In genomic region chr17:64095144-64095882, GRCh38 we compare ENCODE assay signal across 11 cellular contexts. TPM values are rescaled to one million over a fixed set of nuclear protein-coding genes. Genes with fewer than 3 reads are reported as not detected.
DNase-seq lines count a peak whose midpoint lies in the region; TF ChIP-seq lines count a peak whose summit lies in the region.
"Had no signal": no experiment of that assay in that cellular context is flagged by ENCODE, and none has a peak within 500 bp of the region (broad histone marks: within the 10 kb centered on the region; RNA-seq: fewer than 3 reads in every experiment).

No MANE protein-coding gene starts in this region.

- DNase-seq in activated CD4-positive, alpha-beta T cell treated with anti-CD3 and anti-CD28 coated beads, Interleukin-2, amount 10 ng/mL, durations not matched to agents 24 days and 14 days, result no peak
- no peak for DNase-seq in activated CD4-positive, alpha-beta T cell treated with anti-CD3 and anti-CD28 coated beads, Interleukin-2, amount 50 U/mL, for 1 hour
- peak; percentile 71 for DNase-seq in NCI-H748 treated with DMSO at 0.1 percent for 48 hours (lab: John Stamatoyannopoulos, UW)
- DNase-seq in epithelial cell of prostate (ENCODE audit: low read depth, low spot score), result peak; percentile 78
- peak; percentile 64 to 67 for DNase-seq in thyroid gland
- DNase-seq in ovary, result no peak
- DNase-seq in hippocampal formation (lab: John Stamatoyannopoulos, UW), result no peak
- DNase-seq in midbrain (lab: John Stamatoyannopoulos, UW), result no peak
- DNase-seq: activated naive CD8-positive, alpha-beta T cell treated with anti-CD3 and anti-CD28 coated beads, Interleukin-2, amount 50 U/mL, for 24 hours; erythroblast; naive thymus-derived CD8-positive, alpha-beta T cell had no signal

- H3K27ac Mint-ChIP-seq in activated CD4-positive, alpha-beta T cell treated with anti-CD3 and anti-CD28 coated beads, Interleukin-2, amount 10 ng/mL, durations not matched to agents 24 days and 14 days, result peak overlapping the region; percentile 73

- peaks cover 11 to 27% of the 10 kb centered on the region in 2 donors for H3K4me1 ChIP-seq in thyroid gland
- peaks cover 1% of the 10 kb centered on the region for H3K4me1 ChIP-seq in ovary (ENCODE audit: insufficient read depth)

- peaks cover 3% of the 10 kb centered on the region for H3K9me3 Mint-ChIP-seq in activated CD4-positive, alpha-beta T cell treated with anti-CD3 and anti-CD28 coated beads, Interleukin-2, amount 10 ng/mL, durations not matched to agents 24 days and 14 days
- H3K9me3 Mint-ChIP-seq: activated naive CD8-positive, alpha-beta T cell treated with anti-CD3 and anti-CD28 coated beads, Interleukin-2, amount 50 U/mL, for 24 hours; naive thymus-derived CD8-positive, alpha-beta T cell had no signal

- H3K9me3 ChIP-seq in thyroid gland (no peaks in the 10 kb centered on the region), ovary (no peaks in the 10 kb centered on the region)

- peak overlapping the region; percentile 88 for H3K27ac ChIP-seq in epithelial cell of prostate
- H3K27ac ChIP-seq in thyroid gland, result peak overlapping the region; percentile 67 to 79 (median 71)
- no peak overlapping the region for H3K27ac ChIP-seq in ovary

- peaks cover 57% of the 10 kb centered on the region for H3K36me3 Mint-ChIP-seq in activated CD4-positive, alpha-beta T cell treated with anti-CD3 and anti-CD28 coated beads, Interleukin-2, amount 10 ng/mL, durations not matched to agents 24 days and 14 days (ENCODE audit: low read depth)

- TF ChIP-seq CTCF in thyroid gland (IDR thresholded peaks at IDR 0.05), result no peak
- TF ChIP-seq CTCF in ovary (IDR thresholded peaks at IDR 0.05), result no peak

- H3K27me3 ChIP-seq in thyroid gland (no peaks in the 10 kb centered on the region), ovary (no peaks in the 10 kb centered on the region)

- no peaks in the 10 kb centered on the region for H3K27me3 Mint-ChIP-seq in activated CD4-positive, alpha-beta T cell treated with anti-CD3 and anti-CD28 coated beads, Interleukin-2, amount 10 ng/mL, durations not matched to agents 24 days and 14 days
- H3K27me3 Mint-ChIP-seq: activated naive CD8-positive, alpha-beta T cell treated with anti-CD3 and anti-CD28 coated beads, Interleukin-2, amount 50 U/mL, for 24 hours; naive thymus-derived CD8-positive, alpha-beta T cell had no signal

- TF ChIP-seq POLR2A in thyroid gland (IDR thresholded peaks at IDR 0.05), result peak in 1 of 2 donors; percentile 25
- no peak for TF ChIP-seq POLR2A in ovary (IDR thresholded peaks at IDR 0.05)

- H3K36me3 ChIP-seq in thyroid gland (no peaks in the 10 kb centered on the region), ovary (no peaks in the 10 kb centered on the region)

- peaks cover 71% of the 10 kb centered on the region for H3K4me1 Mint-ChIP-seq in activated CD4-positive, alpha-beta T cell treated with anti-CD3 and anti-CD28 coated beads, Interleukin-2, amount 10 ng/mL, durations not matched to agents 24 days and 14 days

- 39 to 52% methylated on average over 7 of the region's 7 CpGs for WGBS in thyroid gland, 2 donors
- 90 to 94% (median 92%) methylated on average over 7 of the region's 7 CpGs for WGBS in ovary, 3 donors

- no peak for TF ChIP-seq EP300 in ovary (IDR thresholded peaks at IDR 0.05)

- H3K4me3 ChIP-seq in thyroid gland (replicated peaks in 1 of 3) (no peak overlapping the region), ovary (no peak overlapping the region)

- peak overlapping the region; percentile 26 for H3K4me3 Mint-ChIP-seq in activated CD4-positive, alpha-beta T cell treated with anti-CD3 and anti-CD28 coated beads, Interleukin-2, amount 10 ng/mL, durations not matched to agents 24 days and 14 days
- H3K4me3 Mint-ChIP-seq: activated naive CD8-positive, alpha-beta T cell treated with anti-CD3 and anti-CD28 coated beads, Interleukin-2, amount 50 U/mL, for 24 hours; naive thymus-derived CD8-positive, alpha-beta T cell had no signal

- intact Hi-C loops in activated CD4-positive, alpha-beta T cell treated with anti-CD3 and anti-CD28 coated beads, Interleukin-2, amount 10 ng/mL, durations not matched to agents 24 days and 14 days (cut with micrococcal nuclease), result no loop called here
- intact Hi-C loops in thyroid gland (cut with DNase I) (no loop called here), ovary (cut with DNase I) (no loop called here)

RNA-seq across cellular contexts. Expression of gene ERN1, which starts 34.6 kb away (rescaled TPM):
- total RNA-seq in activated CD4-positive, alpha-beta T cell treated with anti-CD3 and anti-CD28 coated beads, Interleukin-2, amount 10 ng/mL, durations not matched to agents 24 days and 14 days, result 41.3 and 52.1 TPM in 2 replicates
- total RNA-seq in thyroid gland (10 to 100 TPM in 3 of 4 donors, 1 to 10 TPM in 1; 9.5 to 20.2 (median 12.8) TPM), ovary (10 to 100 TPM; 19.6 to 73.4 (median 34.8) TPM)
- 10 to 100 TPM in 1 of 2 donors, 1 to 10 TPM in 1; 8.1 to 12.9 TPM for polyA plus RNA-seq in ovary

Comparison
In these comparisons a context has a peak if more than half of its experiments do, and no peak if none do; other contexts are left out.
1. DNase-seq: peak in NCI-H748 treated with DMSO at 0.1 percent for 48 hours (single experiment), epithelial cell of prostate (single experiment) and thyroid gland (2 of 2); none in activated CD4-positive, alpha-beta T cell treated with anti-CD3 and anti-CD28 coated beads, Interleukin-2, amount 10 ng/mL, durations not matched to agents 24 days and 14 days (single experiment), activated CD4-positive, alpha-beta T cell treated with anti-CD3 and anti-CD28 coated beads, Interleukin-2, amount 50 U/mL, for 1 hour (single experiment), ovary (0 of 5), hippocampal formation (0 of 2) and midbrain (single experiment).
2. H3K27ac ChIP-seq: peak in epithelial cell of prostate (single experiment) and thyroid gland (3 of 3); none in ovary (0 of 2).